In the genomic region with DNA sequence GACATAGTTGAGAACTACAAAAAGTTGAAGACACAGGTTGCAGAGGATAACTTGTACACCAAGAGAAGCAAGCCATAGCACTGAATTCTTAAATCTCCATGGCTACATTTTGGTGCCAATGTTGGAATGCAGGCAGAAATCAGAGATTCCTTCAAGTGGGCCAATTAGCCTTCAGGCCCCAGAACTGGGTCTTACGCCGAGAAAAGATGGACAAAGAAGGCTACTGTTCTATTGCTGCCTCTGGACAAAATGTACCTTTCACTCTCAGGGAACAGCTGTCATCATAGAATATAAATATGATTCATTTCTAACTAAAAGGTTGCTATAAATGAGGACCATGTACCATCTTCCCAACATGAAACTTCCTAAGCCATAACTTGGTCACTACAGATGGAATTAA, we compare ENCODE assay signal across 19 cellular contexts.
"Had no signal": no experiment of that assay in that cellular context is flagged by ENCODE, and none has a peak within 500 bp of the region (broad histone marks: within the 10 kb centered on the region; RNA-seq: fewer than 3 reads in every experiment).

No MANE protein-coding gene starts in this region.

- H3K27ac ChIP-seq: cardiac muscle cell, colonic mucosa, lower lobe of right lung, tibial artery, uterus had no signal

- DNase-seq: activated CD4-positive, alpha-beta T cell treated with anti-CD3 and anti-CD28 coated beads for 4 hours; activated CD8-positive, alpha-beta T cell treated with anti-CD3 and anti-CD28 coated beads for 36 hours; aorta; colonic mucosa; effector CD4-positive, alpha-beta T cell; foreskin fibroblast; heart left ventricle; left colon; lower lobe of right lung; stimulated activated CD4-positive, alpha-beta T cell treated with anti-CD3 and anti-CD28 coated beads, Interleukin-1b, Interleukin-23, amount 100 ng/mL, for 48 hours; SW 1271; tibial artery; uterus had no signal

- H3K9me3 ChIP-seq: colonic mucosa, heart left ventricle, lower lobe of right lung, tibial artery, uterus had no signal

- H3K27me3 Mint-ChIP-seq: activated CD8-positive, alpha-beta T cell treated with anti-CD3 and anti-CD28 coated beads for 36 hours had no signal

- H3K27me3 ChIP-seq: cardiac muscle cell, colonic mucosa, heart left ventricle, tibial artery, uterus had no signal

- H3K36me3 ChIP-seq: uterus had no signal

- H3K4me3 Mint-ChIP-seq: activated CD8-positive, alpha-beta T cell treated with anti-CD3 and anti-CD28 coated beads for 36 hours; activated T-helper 1 cell treated with anti-CD3 and anti-CD28 coated beads, Interleukin-12 subunit alpha, Interleukin-12 subunit beta, Interleukin-2, Interleukin-4 antibody, amounts not matched to agents 30 ng/mL and 10 ng/mL and 1 ng/mL, durations not matched to agents 14 hours and 24 hours and 36 hours; mesothelial cell of epicardium; neural crest cell; WTC11 had no signal

- H3K4me1 ChIP-seq: colonic mucosa, heart left ventricle, lower lobe of right lung, tibial artery, uterus had no signal

- H3K4me1 Mint-ChIP-seq: mesothelial cell of epicardium, neural crest cell, WTC11 had no signal

- H3K4me3 ChIP-seq: cardiac muscle cell, colonic mucosa, heart left ventricle, lower lobe of right lung, tibial artery, uterus had no signal

- H3K27ac Mint-ChIP-seq: activated CD8-positive, alpha-beta T cell treated with anti-CD3 and anti-CD28 coated beads for 36 hours; activated T-helper 1 cell treated with anti-CD3 and anti-CD28 coated beads, Interleukin-12 subunit alpha, Interleukin-12 subunit beta, Interleukin-2, Interleukin-4 antibody, amounts not matched to agents 30 ng/mL and 10 ng/mL and 1 ng/mL, durations not matched to agents 14 hours and 24 hours and 36 hours; mesothelial cell of epicardium; WTC11 had no signal

- H3K9me3 Mint-ChIP-seq: activated CD8-positive, alpha-beta T cell treated with anti-CD3 and anti-CD28 coated beads for 36 hours; activated T-helper 1 cell treated with anti-CD3 and anti-CD28 coated beads, Interleukin-12 subunit alpha, Interleukin-12 subunit beta, Interleukin-2, Interleukin-4 antibody, amounts not matched to agents 30 ng/mL and 10 ng/mL and 1 ng/mL, durations not matched to agents 14 hours and 24 hours and 36 hours; mesothelial cell of epicardium; neural crest cell; WTC11 had no signal

- ATAC-seq: activated CD8-positive, alpha-beta T cell treated with anti-CD3 and anti-CD28 coated beads for 36 hours; heart left ventricle; left colon; lower lobe of right lung; sciatic nerve; WTC11 had no signal
